Comparison of ENCODE assay signal across 15 cellular contexts in genomic region chr4:165814256-165815010, GRCh38. TPM values are rescaled to one million over a fixed set of nuclear protein-coding genes. Genes with fewer than 3 reads are reported as not detected.
DNase-seq lines count a peak whose midpoint lies in the region; ATAC-seq and TF ChIP-seq lines count a peak whose summit lies in the region.
"Had no signal": no experiment of that assay in that cellular context is flagged by ENCODE, and none has a peak within 500 bp of the region (broad histone marks: within the 10 kb centered on the region; RNA-seq: fewer than 3 reads in every experiment).

No MANE protein-coding gene starts in this region.

- no peaks in the 10 kb centered on the region for H3K4me1 ChIP-seq in HCT116 (ENCODE audit: control insufficient read depth in 1 of 2, insufficient read depth in 2 of 2, low read length in 2 of 2)
- H3K4me1 ChIP-seq in osteoblast (ENCODE audit: insufficient read depth, low read length) = no peaks in the 10 kb centered on the region
- H3K4me1 ChIP-seq in thyroid gland = no peaks in the 10 kb centered on the region
- H3K4me1 ChIP-seq in psoas muscle = no peaks in the 10 kb centered on the region

- CTCF ChIA-PET in HCT116 (lab: Charles Lee) = no interaction called here

- DNase-seq in HCT116 (ENCODE audit: low read depth, low spot score) (no peak), NCI-H69 (lab: John Stamatoyannopoulos, UW) (peak; percentile 74), epithelial cell of prostate (ENCODE audit: low read depth, low spot score) (peak; percentile 80), osteoblast (ENCODE audit: insufficient read length, low spot score, missing footprints) (peak; percentile 10), thyroid gland (no peak), psoas muscle (no peak), islet precursor cell (no peak)
- DNase-seq: activated CD4-positive, alpha-beta T cell treated with anti-CD3 and anti-CD28 coated beads for 4 hours; activated naive CD8-positive, alpha-beta T cell treated with anti-CD3 and anti-CD28 coated beads for 36 hours; activated T-cell treated with anti-CD3 and anti-CD28 coated beads for 4 hours; CD4-positive, CD25-positive, alpha-beta regulatory T cell; HFFc6; Karpas-422; NCI-H187 treated with DMSO at 0.1 percent for 48 hours had no signal

- POLR2A ChIA-PET in HCT116 (lab: Charles Lee) = no interaction called here

- H4K20me1 ChIP-seq in HCT116 (ENCODE audit: insufficient read depth) (no peaks in the 10 kb centered on the region), osteoblast (ENCODE audit: insufficient read depth, low read length) (no peaks in the 10 kb centered on the region)

- no peak for TF ChIP-seq CTCF in HCT116 (IDR thresholded peaks at IDR 0.05 in 2 of 3, conservative IDR thresholded peaks at IDR 0.05 in 1 of 3; ENCODE audit: borderline replicate concordance in 1 of 3, insufficient read depth in 1 of 3, low read depth in 2 of 3, low read length in 2 of 3)
- TF ChIP-seq CTCF in osteoblast (IDR thresholded peaks at IDR 0.05; ENCODE audit: extremely low read depth, low read depth, low read length) = no peak
- TF ChIP-seq CTCF in thyroid gland (IDR thresholded peaks at IDR 0.05) = no peak
- TF ChIP-seq CTCF in psoas muscle (IDR thresholded peaks at IDR 0.05) = no peak

- no peaks in the 10 kb centered on the region for H3K9me2 ChIP-seq in HCT116 (ENCODE audit: insufficient read depth)

- H3K9me3 ChIP-seq in HCT116 (ENCODE audit: control insufficient read depth in 1 of 2, insufficient read depth in 1 of 2, low read depth in 1 of 2, low read length in 2 of 2) (no peaks in the 10 kb centered on the region), osteoblast (ENCODE audit: low read depth, low read length) (no peaks in the 10 kb centered on the region), thyroid gland (no peaks in the 10 kb centered on the region), psoas muscle (no peaks in the 10 kb centered on the region)

- H3K4me3 ChIP-seq in HCT116 (replicated peaks in 1 of 2; ENCODE audit: low read depth in 1 of 2, low read length in 2 of 2) = no peak overlapping the region
- no peak overlapping the region for H3K4me3 ChIP-seq in osteoblast (ENCODE audit: insufficient read depth, low read length)
- H3K4me3 ChIP-seq in thyroid gland (replicated peaks in 1 of 3) = no peak overlapping the region
- H3K4me3 ChIP-seq in psoas muscle = no peak overlapping the region

- WGBS in thyroid gland, 2 donors = 86 to 92% methylated on average over 4 of the region's 4 CpGs
- 64 to 67% (median 65%) methylated on average over 4 of the region's 4 CpGs for WGBS in psoas muscle, 3 donors

- H3K4me2 ChIP-seq in HCT116 (ENCODE audit: low read length) (no peak overlapping the region), osteoblast (ENCODE audit: insufficient read depth, low read length) (no peak overlapping the region)

- H3K27me3 ChIP-seq in HCT116 (ENCODE audit: insufficient read depth, low read length) (no peaks in the 10 kb centered on the region), osteoblast (ENCODE audit: insufficient read depth, low read length) (no peaks in the 10 kb centered on the region), thyroid gland (no peaks in the 10 kb centered on the region), psoas muscle (ENCODE audit: insufficient read depth in 3 of 3, low read length in 2 of 3) (no peaks in the 10 kb centered on the region)

- RAD21 ChIA-PET in HCT116 (lab: Charles Lee; ENCODE audit: low non-redundant PET in 1 of 2, low total read pairs in 2 of 2, uncharacterized antibody in 2 of 2, unreplicated experiment in 2 of 2) = no interaction called here

- ATAC-seq in HCT116 (no peak), psoas muscle (no peak)

- BruUV-seq in HCT116 (replicated peaks; lab: Mats Ljungman, UMichigan) = no TSS peak

- intact Hi-C loops in HCT116 (cut with micrococcal nuclease) (no loop called here), thyroid gland (cut with DNase I) (no loop called here), psoas muscle (cut with DNase I) (no loop called here)

- H3K27ac ChIP-seq in HCT116 (ENCODE audit: low read depth, low read length) (no peak overlapping the region), epithelial cell of prostate (peak overlapping the region; percentile 49), osteoblast (ENCODE audit: low read depth, low read length) (no peak overlapping the region), thyroid gland (no peak overlapping the region), psoas muscle (no peak overlapping the region)

- no peaks in the 10 kb centered on the region for H3K36me3 ChIP-seq in HCT116 (ENCODE audit: control insufficient read depth in 1 of 2, insufficient read depth in 2 of 2, low read length in 2 of 2)
- H3K36me3 ChIP-seq in osteoblast (ENCODE audit: insufficient read depth, low read length) = no peaks in the 10 kb centered on the region
- no peaks in the 10 kb centered on the region for H3K36me3 ChIP-seq in thyroid gland
- no peaks in the 10 kb centered on the region for H3K36me3 ChIP-seq in psoas muscle (ENCODE audit: insufficient read depth in 1 of 2, low read depth in 1 of 2)

- no peak for TF ChIP-seq RAD21 in HCT116 (IDR thresholded peaks at IDR 0.05; ENCODE audit: low read depth)

- no peak overlapping the region for H3K9ac ChIP-seq in HCT116 (ENCODE audit: low read length)

- H2AFZ ChIP-seq in HCT116 (ENCODE audit: low read depth, low read length, poor library complexity, severe bottlenecking) (peak overlapping the region; percentile 47), osteoblast (ENCODE audit: low read length) (no peak overlapping the region)

- TF ChIP-seq POLR2A in HCT116 (IDR thresholded peaks at IDR 0.05; ENCODE audit: borderline replicate concordance, extremely low read depth, insufficient read depth, insufficient read length) (no peak), thyroid gland (IDR thresholded peaks at IDR 0.05) (no peak)

- H3K79me2 ChIP-seq in HCT116 (ENCODE audit: insufficient read depth, low read length) = no peaks in the 10 kb centered on the region
- no peaks in the 10 kb centered on the region for H3K79me2 ChIP-seq in osteoblast (ENCODE audit: insufficient read depth, low read length)

TF ChIP-seq in HCT116, 20 proteins besides CTCF, POLR2A, EP300 and RAD21:
- TF ChIP-seq TCF7L2 (IDR thresholded peaks at IDR 0.05; ENCODE audit: borderline replicate concordance, extremely low read depth, insufficient read depth, insufficient read length) (no peak), YY1 (IDR thresholded peaks at IDR 0.05; ENCODE audit: extremely low read depth, insufficient replicate concordance, low read depth, low read length) (no peak), JUND (IDR thresholded peaks at IDR 0.05) (no peak), FOSL1 (IDR thresholded peaks at IDR 0.05; ENCODE audit: low read depth) (no peak), ZBTB33 (IDR thresholded peaks at IDR 0.05; ENCODE audit: extremely low read depth, insufficient replicate concordance, low read length) (no peak), ELF1 (IDR thresholded peaks at IDR 0.05; ENCODE audit: borderline replicate concordance, low read depth) (no peak), MAX (IDR thresholded peaks at IDR 0.05) (no peak), POLR2AphosphoS5 (IDR thresholded peaks at IDR 0.05; ENCODE audit: low read depth, low read length) (no peak), SP1 (IDR thresholded peaks at IDR 0.05; ENCODE audit: low read depth) (no peak), CBX3 (IDR thresholded peaks at IDR 0.05; ENCODE audit: low read depth) (no peak), EGR1 (IDR thresholded peaks at IDR 0.05; ENCODE audit: low read depth) (no peak), EZH2 (IDR thresholded peaks at IDR 0.05) (no peak)
- TF ChIP-seq, protein P1, sequence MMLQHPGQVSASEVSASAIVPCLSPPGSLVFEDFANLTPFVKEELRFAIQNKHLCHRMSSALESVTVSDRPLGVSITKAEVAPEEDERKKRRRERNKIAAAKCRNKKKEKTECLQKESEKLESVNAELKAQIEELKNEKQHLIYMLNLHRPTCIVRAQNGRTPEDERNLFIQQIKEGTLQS (IDR thresholded peaks at IDR 0.05) = no peak
TF ChIP-seq in HCT116: peak in this region for 0.

RNA-seq across cellular contexts. Expression of gene TLL1, which starts 58.6 kb away (rescaled TPM):
- total RNA-seq in HCT116 (2021; ENCODE audit: unreplicated experiment) (0.37 TPM), osteoblast (0.29 and 0.36 TPM in 2 replicates), thyroid gland (10 to 100 TPM in 1 of 4 donors, 1 to 10 TPM in 3; 6.0 to 10.3 (median 7.8) TPM), psoas muscle (under 1 TPM; 0.54 to 0.89 (median 0.79) TPM)
- 0.07 and 0.25 TPM in 2 replicates for polyA plus RNA-seq in HCT116 (2012)
- polyA plus RNA-seq in psoas muscle = under 1 TPM; 0.23 to 0.42 (median 0.24) TPM
- total RNA-seq: activated naive CD8-positive, alpha-beta T cell treated with anti-CD3 and anti-CD28 coated beads for 36 hours; CD4-positive, CD25-positive, alpha-beta regulatory T cell; progenitor cell of endocrine pancreas had no signal
- polyA plus RNA-seq: CD4-positive, CD25-positive, alpha-beta regulatory T cell had no signal

Comparison
In these comparisons a context has a peak if more than half of its experiments do, and no peak if none do; other contexts are left out.
1. DNase-seq: peak in NCI-H69 (single experiment), epithelial cell of prostate (single experiment) and osteoblast (single experiment); none in HCT116 (single experiment), thyroid gland (0 of 2), psoas muscle (0 of 2) and islet precursor cell (single experiment).